ENCODE assay signal across 1 cellular context in genomic region chr14:102474934-102475333, GRCh38.
TF ChIP-seq lines count a peak whose summit lies in the region.

No MANE protein-coding gene starts in this region.

TF ChIP-seq in SK-N-SH treated with all-trans-retinoic acid at 6 μM for 48 hours, 23 proteins besides CTCF, POLR2A, EP300 and RAD21 (continued from another document):
- TF ChIP-seq ZNF565 (CRISPR knock-in tag; conservative IDR thresholded peaks at IDR 0.05; ENCODE audit: low read depth): no peak
- no peak for TF ChIP-seq TCF4 (CRISPR knock-in tag; IDR thresholded peaks at IDR 0.05; ENCODE audit: borderline replicate concordance)
- TF ChIP-seq TSHZ2 (CRISPR knock-in tag; IDR thresholded peaks at IDR 0.05): no peak
- TF ChIP-seq RARB (CRISPR knock-in tag; IDR thresholded peaks at IDR 0.05): no peak
- no peak for TF ChIP-seq SNAI2 (CRISPR knock-in tag; IDR thresholded peaks at IDR 0.05)
- TF ChIP-seq, protein P1, sequence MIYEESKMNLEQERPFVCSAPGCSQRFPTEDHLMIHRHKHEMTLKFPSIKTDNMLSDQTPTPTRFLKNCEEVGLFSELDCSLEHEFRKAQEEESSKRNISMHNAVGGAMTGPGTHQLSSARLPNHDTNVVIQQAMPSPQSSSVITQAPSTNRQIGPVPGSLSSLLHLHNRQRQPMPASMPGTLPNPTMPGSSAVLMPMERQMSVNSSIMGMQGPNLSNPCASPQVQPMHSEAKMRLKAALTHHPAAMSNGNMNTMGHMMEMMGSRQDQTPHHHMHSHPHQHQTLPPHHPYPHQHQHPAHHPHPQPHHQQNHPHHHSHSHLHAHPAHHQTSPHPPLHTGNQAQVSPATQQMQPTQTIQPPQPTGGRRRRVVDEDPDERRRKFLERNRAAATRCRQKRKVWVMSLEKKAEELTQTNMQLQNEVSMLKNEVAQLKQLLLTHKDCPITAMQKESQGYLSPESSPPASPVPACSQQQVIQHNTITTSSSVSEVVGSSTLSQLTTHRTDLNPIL (CRISPR knock-in tag; IDR thresholded peaks at IDR 0.05; ENCODE audit: low read depth): no peak
- TF ChIP-seq, protein P2, sequence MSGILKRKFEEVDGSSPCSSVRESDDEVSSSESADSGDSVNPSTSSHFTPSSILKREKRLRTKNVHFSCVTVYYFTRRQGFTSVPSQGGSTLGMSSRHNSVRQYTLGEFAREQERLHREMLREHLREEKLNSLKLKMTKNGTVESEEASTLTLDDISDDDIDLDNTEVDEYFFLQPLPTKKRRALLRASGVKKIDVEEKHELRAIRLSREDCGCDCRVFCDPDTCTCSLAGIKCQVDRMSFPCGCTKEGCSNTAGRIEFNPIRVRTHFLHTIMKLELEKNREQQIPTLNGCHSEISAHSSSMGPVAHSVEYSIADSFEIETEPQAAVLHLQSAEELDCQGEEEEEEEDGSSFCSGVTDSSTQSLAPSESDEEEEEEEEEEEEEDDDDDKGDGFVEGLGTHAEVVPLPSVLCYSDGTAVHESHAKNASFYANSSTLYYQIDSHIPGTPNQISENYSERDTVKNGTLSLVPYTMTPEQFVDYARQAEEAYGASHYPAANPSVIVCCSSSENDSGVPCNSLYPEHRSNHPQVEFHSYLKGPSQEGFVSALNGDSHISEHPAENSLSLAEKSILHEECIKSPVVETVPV (CRISPR knock-in tag; IDR thresholded peaks at IDR 0.05): no peak
- TF ChIP-seq ZFP30 (CRISPR knock-in tag; IDR thresholded peaks at IDR 0.05): no peak
- TF ChIP-seq ESRRG (CRISPR knock-in tag; IDR thresholded peaks at IDR 0.05): no peak
- TF ChIP-seq ZNF8 (CRISPR knock-in tag; IDR thresholded peaks at IDR 0.05): no peak
- TF ChIP-seq OSR1 (CRISPR knock-in tag; IDR thresholded peaks at IDR 0.05): no peak
- no peak for TF ChIP-seq GLIS3 (CRISPR knock-in tag; IDR thresholded peaks at IDR 0.05)
